Comparison of ENCODE assay signal across 9 cellular contexts in genomic region chr6:54244430-54244829, GRCh38.
DNase-seq lines count a peak whose midpoint lies in the region; ATAC-seq, FAIRE-seq and TF ChIP-seq lines count a peak whose summit lies in the region.
"Had no signal": no experiment of that assay in that cellular context is flagged by ENCODE, and none has a peak within 500 bp of the region (broad histone marks: within the 10 kb centered on the region; RNA-seq: fewer than 3 reads in every experiment).

No MANE protein-coding gene starts in this region.

- intact Hi-C loops in CD8-positive, alpha-beta T cell (cut with DNase I, micrococcal nuclease): no loop called here

- no peak overlapping the region for H3K4me3 ChIP-seq in bronchial epithelial cell (ENCODE audit: low read depth, low read length)
- no peak overlapping the region for H3K4me3 ChIP-seq in neural cell (ENCODE audit: low read length)
- H3K4me3 ChIP-seq in CD8-positive, alpha-beta T cell (ENCODE audit: low read depth, low read length): no peak overlapping the region

- in situ Hi-C loops in G401 (cut with HindIII; ENCODE audit: low sequenced_read_pairs): no loop called here

- no peak overlapping the region for H3K9ac ChIP-seq in neural cell (ENCODE audit: low read length)

- no peaks in the 10 kb centered on the region for H3K27me3 Mint-ChIP-seq in CD8-positive, alpha-beta T cell (ENCODE audit: low read depth)
- no peaks in the 10 kb centered on the region for H3K27me3 Mint-ChIP-seq in natural killer cell treated with Interleukin-12 subunit alpha and Interleukin-12 subunit beta and Interleukin-15 and Interleukin-18, amount 100 ng/mL, for 72 hours

- no peak for TF ChIP-seq EP300 in neural cell (conservative IDR thresholded peaks at IDR 0.05; ENCODE audit: poor library complexity, severe bottlenecking)

- no peaks in the 10 kb centered on the region for H3K4me1 ChIP-seq in CD8-positive, alpha-beta T cell (ENCODE audit: insufficient read depth, low read length)

- no peaks in the 10 kb centered on the region for H3K36me3 Mint-ChIP-seq in CD8-positive, alpha-beta T cell
- H3K36me3 Mint-ChIP-seq in natural killer cell treated with Interleukin-12 subunit alpha and Interleukin-12 subunit beta and Interleukin-15 and Interleukin-18, amount 100 ng/mL, for 72 hours: no peaks in the 10 kb centered on the region

- no peaks in the 10 kb centered on the region for H3K9me2 ChIP-seq in neural cell (ENCODE audit: insufficient read depth, low read length)

- POLR2A ChIA-PET in CD8-positive, alpha-beta T cell (lab: Charles Lee): no interaction called here

- no peaks in the 10 kb centered on the region for H3K9me3 ChIP-seq in neural cell (ENCODE audit: low read length)
- H3K9me3 ChIP-seq in CD8-positive, alpha-beta T cell (ENCODE audit: low read length): no peaks in the 10 kb centered on the region

- H3F3A ChIP-seq in neural cell (ENCODE audit: insufficient read depth, low read length, poor library complexity, severe bottlenecking): no peaks in the 10 kb centered on the region

- no peak overlapping the region for H2AFZ ChIP-seq in neural cell (ENCODE audit: low read depth, low read length)

- no peak overlapping the region for H3K4me3 Mint-ChIP-seq in CD8-positive, alpha-beta T cell
- no peak overlapping the region for H3K4me3 Mint-ChIP-seq in natural killer cell treated with Interleukin-12 subunit alpha and Interleukin-12 subunit beta and Interleukin-15 and Interleukin-18, amount 100 ng/mL, for 72 hours

- FAIRE-seq in bronchial epithelial cell (lab: Jason Lieb, UNC): no peak

- no peak overlapping the region for H3K4me2 ChIP-seq in neural cell (ENCODE audit: low read length)

- H4K20me1 ChIP-seq in neural cell (ENCODE audit: insufficient read depth): no peaks in the 10 kb centered on the region

- TF ChIP-seq CTCF in bronchial epithelial cell (IDR thresholded peaks at IDR 0.05; ENCODE audit: insufficient read depth, low read length, severe bottlenecking) (peak; percentile 51), neural cell (IDR thresholded peaks at IDR 0.05; ENCODE audit: poor library complexity, severe bottlenecking) (peak; percentile 68)
- no peak for TF ChIP-seq CTCF in CD8-positive, alpha-beta T cell (IDR thresholded peaks at IDR 0.05)

- H3K27ac ChIP-seq in neural cell (ENCODE audit: low read length): no peak overlapping the region
- no peak overlapping the region for H3K27ac ChIP-seq in CD8-positive, alpha-beta T cell (ENCODE audit: low read depth, low read length)

- H3K9me3 Mint-ChIP-seq in CD8-positive, alpha-beta T cell: no peaks in the 10 kb centered on the region
- H3K9me3 Mint-ChIP-seq in natural killer cell treated with Interleukin-12 subunit alpha and Interleukin-12 subunit beta and Interleukin-15 and Interleukin-18, amount 100 ng/mL, for 72 hours: peaks cover 4% of the 10 kb centered on the region

- peak; percentile 58 for DNase-seq in ELR (ENCODE audit: low read depth)
- peak; percentile 11 for DNase-seq in LoVo (ENCODE audit: low spot score)
- peak; percentile 55 for DNase-seq in bronchial epithelial cell (ENCODE audit: low read depth)
- DNase-seq in CD8-positive, alpha-beta T cell: no peak
- DNase-seq in natural killer cell treated with Interleukin-12 subunit alpha and Interleukin-12 subunit beta and Interleukin-15 and Interleukin-18, amount 100 ng/mL, for 72 hours (ENCODE audit: low spot score): no peak
- DNase-seq in AG08395 (ENCODE audit: low spot score): no peak
- DNase-seq in G401 (ENCODE audit: low spot score): no peak
- DNase-seq: stimulated activated CD4-positive, alpha-beta T cell treated with anti-CD3 and anti-CD28 coated beads, Interleukin-4, amount 100 ng/mL, for 1 hour had no signal

- H3K36me3 ChIP-seq in bronchial epithelial cell (ENCODE audit: control insufficient read depth, insufficient read depth, low read length): no peaks in the 10 kb centered on the region
- no peaks in the 10 kb centered on the region for H3K36me3 ChIP-seq in neural cell (ENCODE audit: insufficient read depth, low read length)
- no peaks in the 10 kb centered on the region for H3K36me3 ChIP-seq in CD8-positive, alpha-beta T cell (ENCODE audit: insufficient read depth, low read length)

- TF ChIP-seq RAD21 in neural cell (conservative IDR thresholded peaks at IDR 0.05): peak; percentile 60

- ATAC-seq in CD8-positive, alpha-beta T cell: no peak
- no peak for ATAC-seq in natural killer cell treated with Interleukin-12 subunit alpha and Interleukin-12 subunit beta and Interleukin-15 and Interleukin-18, amount 100 ng/mL, for 72 hours

- no peaks in the 10 kb centered on the region for H3K4me1 Mint-ChIP-seq in CD8-positive, alpha-beta T cell (ENCODE audit: low read depth)
- no peaks in the 10 kb centered on the region for H3K4me1 Mint-ChIP-seq in natural killer cell treated with Interleukin-12 subunit alpha and Interleukin-12 subunit beta and Interleukin-15 and Interleukin-18, amount 100 ng/mL, for 72 hours (ENCODE audit: low read depth in 2 of 2)

- no peak overlapping the region for H3K27ac Mint-ChIP-seq in CD8-positive, alpha-beta T cell
- H3K27ac Mint-ChIP-seq in natural killer cell treated with Interleukin-12 subunit alpha and Interleukin-12 subunit beta and Interleukin-15 and Interleukin-18, amount 100 ng/mL, for 72 hours: no peak overlapping the region

- no peaks in the 10 kb centered on the region for H3K79me2 ChIP-seq in neural cell (replicated peaks; ENCODE audit: insufficient read depth, low read length)

- H3K27me3 ChIP-seq in bronchial epithelial cell (ENCODE audit: control insufficient read depth, insufficient read depth, low read length): no peaks in the 10 kb centered on the region
- H3K27me3 ChIP-seq in neural cell (ENCODE audit: insufficient read depth, low read depth, low read length): no peaks in the 10 kb centered on the region
- no peaks in the 10 kb centered on the region for H3K27me3 ChIP-seq in CD8-positive, alpha-beta T cell (ENCODE audit: insufficient read depth, low read length)

- CTCF ChIA-PET in CD8-positive, alpha-beta T cell (lab: Charles Lee): no interaction called here

TF ChIP-seq in neural cell, 6 proteins besides CTCF, POLR2A, EP300 and RAD21:
- no peak for TF ChIP-seq REST (IDR thresholded peaks at IDR 0.05; ENCODE audit: borderline replicate concordance)
- TF ChIP-seq SMC3 (conservative IDR thresholded peaks at IDR 0.05; ENCODE audit: poor library complexity): peak; percentile 67

Comparison
In these comparisons a context has a peak if more than half of its experiments do, and no peak if none do; other contexts are left out.
1. DNase-seq: peak in ELR (single experiment), LoVo (single experiment) and bronchial epithelial cell (single experiment); none in CD8-positive, alpha-beta T cell (0 of 7), natural killer cell treated with Interleukin-12 subunit alpha and Interleukin-12 subunit beta and Interleukin-15 and Interleukin-18, amount 100 ng/mL, for 72 hours (single experiment), AG08395 (single experiment) and G401 (single experiment).